Comparison of ENCODE assay signal across 16 cellular contexts in the genomic region with DNA sequence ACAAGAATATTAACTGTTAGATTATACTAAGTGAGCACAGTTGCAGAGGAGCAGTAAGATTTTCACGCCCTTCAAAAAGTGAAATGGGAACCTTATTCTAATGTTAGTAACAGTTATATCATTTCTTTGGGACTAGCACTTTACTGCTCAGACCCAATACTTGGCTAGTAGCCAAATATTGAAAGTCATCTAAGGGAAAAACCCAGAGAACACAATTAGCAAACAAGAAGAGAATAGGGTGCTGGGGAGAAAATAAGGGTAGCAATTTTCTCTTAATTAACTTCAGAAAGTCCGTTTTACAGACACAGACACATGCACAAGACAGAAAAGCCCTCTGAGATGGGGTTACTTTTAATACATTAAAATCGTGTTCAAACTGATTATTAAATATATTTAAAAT.
DNase-seq lines count a peak whose midpoint lies in the region; ATAC-seq, FAIRE-seq and TF ChIP-seq lines count a peak whose summit lies in the region.
"Had no signal": no experiment of that assay in that cellular context is flagged by ENCODE, and none has a peak within 500 bp of the region (broad histone marks: within the 10 kb centered on the region; RNA-seq: fewer than 3 reads in every experiment).

No MANE protein-coding gene starts in this region.

- H2AFZ ChIP-seq in SK-N-SH (ENCODE audit: low read depth) (no peak overlapping the region), K562 (ENCODE audit: low read depth, low read length) (no peak overlapping the region)

- 51% methylated on average over 3 of the region's 3 CpGs for WGBS in SK-N-SH (ENCODE audit: low lambda C conversion rate)
- WGBS in K562 (ENCODE audit: insufficient coverage, low coverage, missing lambda C conversion rate), result 58% methylated on average over 3 of the region's 3 CpGs
- 48 to 52% methylated on average over 3 of the region's 3 CpGs for WGBS in tibial nerve, 2 donors

- H3K9ac ChIP-seq in SK-N-SH (no peak overlapping the region), K562 (ENCODE audit: insufficient read depth in 1 of 2, low read depth in 2 of 2, low read length in 2 of 2) (no peak overlapping the region)

- POLR2A ChIA-PET in SK-N-SH (lab: Yijun Ruan, JAX) (interaction anchor here (1.5 kb wide), 1 partner anchor 72 kb away, joined by 7 read pairs; the partner anchor contains the start of gene ID2), K562 (lab: Yijun Ruan, JAX) (no interaction called here)

- H3K27me3 ChIP-seq in SK-N-SH (ENCODE audit: insufficient read depth), result no peaks in the 10 kb centered on the region
- H3K27me3 ChIP-seq in K562 (ENCODE audit: control insufficient read depth in 2 of 2, insufficient read depth in 2 of 2, low read length in 2 of 2), result no peaks in the 10 kb centered on the region
- no peaks in the 10 kb centered on the region for H3K27me3 ChIP-seq in tibial nerve
- H3K27me3 ChIP-seq: esophagus muscularis mucosa had no signal

- FAIRE-seq in K562 (lab: Jason Lieb, UNC), result no peak
- no peak for FAIRE-seq in GM12891 (lab: Jason Lieb, UNC)
- FAIRE-seq: astrocyte, urothelium cell line had no signal

- H3K27ac ChIP-seq in SK-N-SH (ENCODE audit: low read depth in 2 of 2, low read length in 1 of 2) (peak overlapping the region; percentile 9 to 86; a peak in 3 of 4 replicates), K562 (ENCODE audit: extremely low read depth, low read depth, low read length) (no peak overlapping the region), tibial nerve (peak overlapping the region in 3 of 4 donors; percentile 46 to 77 (median 74))

- intact Hi-C loops in K562 (cut with micrococcal nuclease), result no loop called here

- H3K4me1 ChIP-seq in SK-N-SH (ENCODE audit: control insufficient read depth in 1 of 2, insufficient read depth in 2 of 2, low read depth in 1 of 2, low read length in 1 of 2), result peaks cover 11 to 24% of the 10 kb centered on the region in 2 experiments; a peak in 3 of 4 replicates
- no peaks in the 10 kb centered on the region for H3K4me1 ChIP-seq in K562 (replicated peaks in 1 of 2; ENCODE audit: control insufficient read depth in 2 of 2, insufficient read depth in 2 of 2, low read length in 2 of 2)
- H3K4me1 ChIP-seq in tibial nerve, result peaks cover 0 to 28% (median 7%) of the 10 kb centered on the region in 4 donors

- H3K4me3 ChIP-seq in SK-N-SH (ENCODE audit: low read depth in 2 of 2, low read length in 1 of 2) (no peak overlapping the region), K562 (no peak overlapping the region), tibial nerve (no peak overlapping the region)
- H3K4me3 ChIP-seq: esophagus muscularis mucosa had no signal

- H3K9me1 ChIP-seq in K562 (ENCODE audit: control insufficient read depth, insufficient read depth, low read length), result no peaks in the 10 kb centered on the region

- no peak for TF ChIP-seq EP300 in SK-N-SH (IDR thresholded peaks at IDR 0.05; ENCODE audit: borderline replicate concordance in 1 of 2, low read depth in 1 of 2, low read length in 1 of 2)
- no peak for TF ChIP-seq EP300 in K562 (IDR thresholded peaks at IDR 0.05; ENCODE audit: low read length)
- TF ChIP-seq EP300 in tibial nerve (IDR thresholded peaks at IDR 0.05), result no peak

- no TSS peak for BruUV-seq in K562 (replicated peaks; lab: Mats Ljungman, UMichigan)

- TF ChIP-seq CTCF in SK-N-SH (IDR thresholded peaks at IDR 0.05) (no peak), K562 (IDR thresholded peaks at IDR 0.05 in 2 of 3, conservative IDR thresholded peaks at IDR 0.05 in 1 of 3; ENCODE audit: insufficient read depth in 2 of 3, low read depth in 1 of 3, low read length in 3 of 3) (no peak), tibial nerve (IDR thresholded peaks at IDR 0.05) (no peak)

- H3K79me2 ChIP-seq in SK-N-SH (ENCODE audit: insufficient read depth) (no peaks in the 10 kb centered on the region), K562 (ENCODE audit: control insufficient read depth, insufficient read depth, low read length) (no peaks in the 10 kb centered on the region)

- in situ Hi-C loops in K562 (cut with MboI), result no loop called here

- ATAC-seq in SK-N-SH treated with all-trans-retinoic acid at 6 μM for 48 hours, result no peak
- no peak for ATAC-seq in K562
- no peak for ATAC-seq in HG03045 (IDR thresholded peaks at IDR 0.05; ENCODE audit: unreplicated experiment)
- ATAC-seq in HG03565 (IDR thresholded peaks at IDR 0.05; ENCODE audit: unreplicated experiment), result no peak
- ATAC-seq: stimulated activated naive CD8-positive, alpha-beta T cell treated with anti-CD3 and anti-CD28 coated beads, Interleukin-15, amount 100 ng/mL, for 72 hours had no signal

- peaks cover 5% of the 10 kb centered on the region; the same call in 1 of the 2 replicates for H4K20me1 ChIP-seq in SK-N-SH (ENCODE audit: insufficient read depth)
- no peaks in the 10 kb centered on the region for H4K20me1 ChIP-seq in K562 (replicated peaks; ENCODE audit: control insufficient read depth, insufficient read depth, low read length)

- CTCF ChIA-PET in SK-N-SH (lab: Yijun Ruan, JAX), result interaction anchor here (0.7 to 1.7 kb wide), 7 partner anchors 9 to 1709 kb away, joined by 3 to 7 read pairs (median 5); no protein-coding TSS in a partner anchor
- CTCF ChIA-PET in K562 (lab: Yijun Ruan, JAX; ENCODE audit: low intra/inter-chr PET ratio), result no interaction called here

- TF ChIP-seq POLR2A in K562 (conservative IDR thresholded peaks at IDR 0.05), result no peak
- TF ChIP-seq POLR2A in tibial nerve (IDR thresholded peaks at IDR 0.05), result no peak
- TF ChIP-seq POLR2A in GM12891 (IDR thresholded peaks at IDR 0.05; ENCODE audit: low read depth, low read length), result no peak

- TF ChIP-seq RAD21 in SK-N-SH (IDR thresholded peaks at IDR 0.05; ENCODE audit: low read length) (no peak), K562 (CRISPR knock-in tag; conservative IDR thresholded peaks at IDR 0.05 in 1 of 2, IDR thresholded peaks at IDR 0.05 in 1 of 2) (no peak)

- no peaks in the 10 kb centered on the region; the same call in 1 of the 2 replicates for H3K9me2 ChIP-seq in SK-N-SH

- H3K4me2 ChIP-seq in SK-N-SH (peak overlapping the region; percentile 16; the same call in 1 of the 2 replicates), K562 (ENCODE audit: insufficient read depth, low read length) (no peak overlapping the region)

- H3F3A ChIP-seq in SK-N-SH (replicated peaks; ENCODE audit: insufficient read depth), result peaks cover 13% of the 10 kb centered on the region

- DNase-seq in SK-N-SH (no peak), NCI-H1417 (lab: John Stamatoyannopoulos, UW) (peak in 2 of 3 experiments; percentile 62 to 89), K562 (ENCODE audit: extremely low read depth in 1 of 4, low spot score in 3 of 4) (no peak), tibial nerve (ENCODE audit: low spot score in 2 of 2) (no peak), GM12891 (ENCODE audit: insufficient read length, low spot score) (no peak)
- DNase-seq: activated CD4-positive, alpha-beta T cell treated with anti-CD3 and anti-CD28 coated beads, Interleukin-2, amount 10 ng/mL, durations not matched to agents 24 days and 14 days; activated naive CD4-positive, alpha-beta T cell; CD8-positive, alpha-beta memory T cell; islet precursor cell; stimulated activated naive CD8-positive, alpha-beta T cell treated with anti-CD3 and anti-CD28 coated beads, Interleukin-15, amount 100 ng/mL, for 72 hours had no signal

- H3K9me3 ChIP-seq in SK-N-SH (peaks cover 6% of the 10 kb centered on the region; the same call in 1 of the 2 replicates), K562 (replicated peaks; ENCODE audit: control insufficient read depth, insufficient read depth, low read depth, low read length) (no peaks in the 10 kb centered on the region), tibial nerve (peaks cover 0 to 8% (median 0%) of the 10 kb centered on the region in 4 donors)

- H3K36me3 ChIP-seq in SK-N-SH (replicated peaks in 1 of 2; ENCODE audit: control insufficient read depth in 1 of 2, insufficient read depth in 2 of 2, low read length in 1 of 2), result peaks cover 23 to 44% of the 10 kb centered on the region in 2 experiments
- peaks cover 35% of the 10 kb centered on the region; the same call in 2 of the 3 replicates for H3K36me3 ChIP-seq in K562 (ENCODE audit: control insufficient read depth, insufficient read depth, low read length)
- peaks cover 0 to 28% (median 0%) of the 10 kb centered on the region in 3 donors for H3K36me3 ChIP-seq in tibial nerve

TF ChIP-seq in SK-N-SH, 30 proteins besides CTCF, POLR2A, EP300 and RAD21:
- TF ChIP-seq SIN3A (IDR thresholded peaks at IDR 0.05; ENCODE audit: borderline replicate concordance, low read depth, low read length), result no peak
- TF ChIP-seq RXRA (IDR thresholded peaks at IDR 0.05; ENCODE audit: borderline replicate concordance, low read depth), result no peak
- TF ChIP-seq NFIC (IDR thresholded peaks at IDR 0.05; ENCODE audit: borderline replicate concordance), result peak; percentile 58
- TF ChIP-seq RCOR1 (IDR thresholded peaks at IDR 0.05; ENCODE audit: low read length), result no peak

TF ChIP-seq in SK-N-SH treated with all-trans-retinoic acid at 6 μM for 48 hours, 23 proteins besides CTCF, POLR2A, EP300 and RAD21 (continues in another document):
- TF ChIP-seq ARNTL (CRISPR knock-in tag; IDR thresholded peaks at IDR 0.05; ENCODE audit: borderline replicate concordance, low read depth) (no peak), ISL1 (CRISPR knock-in tag; IDR thresholded peaks at IDR 0.05) (no peak)

TF ChIP-seq in K562, 482 proteins besides CTCF, POLR2A, EP300 and RAD21 (continues in another document):
- TF ChIP-seq NFIC (IDR thresholded peaks at IDR 0.05) (peak; percentile 96), CCNT2 (IDR thresholded peaks at IDR 0.05; ENCODE audit: borderline replicate concordance, extremely low read depth, insufficient read length, low read depth, low read length) (no peak), NEUROD1 (IDR thresholded peaks at IDR 0.05; ENCODE audit: borderline replicate concordance, low read depth, low read length, partially characterized antibody) (no peak), POLR2AphosphoS5 (IDR thresholded peaks at IDR 0.05; ENCODE audit: control insufficient read depth, insufficient read depth, low read depth, low read length) (no peak), TFAM (CRISPR knock-in tag; conservative IDR thresholded peaks at IDR 0.05) (no peak), NFIX (CRISPR knock-in tag; IDR thresholded peaks at IDR 0.05; ENCODE audit: low read depth) (peak; percentile 91), HDAC8 (tag; IDR thresholded peaks at IDR 0.05) (no peak)

TF ChIP-seq in GM12891, 5 proteins besides CTCF, POLR2A, EP300 and RAD21:
- no peak for TF ChIP-seq POU2F2 (IDR thresholded peaks at IDR 0.05; ENCODE audit: low read depth, low read length)
- no peak for TF ChIP-seq SPI1 (IDR thresholded peaks at IDR 0.05; ENCODE audit: low read depth, low read length)
- no peak for TF ChIP-seq PAX5 (IDR thresholded peaks at IDR 0.05; ENCODE audit: insufficient read depth, low read length, severe bottlenecking)
- TF ChIP-seq POLR2AphosphoS5 (IDR thresholded peaks at IDR 0.05; ENCODE audit: low read depth, low read length), result no peak
- no peak for TF ChIP-seq TAF1 (IDR thresholded peaks at IDR 0.05; ENCODE audit: low read depth, low read length)

Comparison
In these comparisons a context has a peak if more than half of its experiments do, and no peak if none do; other contexts are left out.
1. DNase-seq: peak in NCI-H1417 (2 of 3); none in SK-N-SH (single experiment), K562 (0 of 4), tibial nerve (0 of 2) and GM12891 (single experiment).
2. Of the 27 proteins assayed by ChIP-seq in both K562 and SK-N-SH: peak only in K562: none; only in SK-N-SH: none; in both: NFIC; in neither: 26.